1 cellular context compared by ENCODE assay signal in genomic region chr11:43697679-43698078, GRCh38.
TF ChIP-seq lines count a peak whose summit lies in the region.

No MANE protein-coding gene starts in this region.

TF ChIP-seq in IMR-90, 13 proteins besides CTCF, POLR2A, EP300 and RAD21 (continued from another document):
- TF ChIP-seq USF2 (IDR thresholded peaks at IDR 0.05; ENCODE audit: low read depth, low read length) (no peak), BHLHE40 (IDR thresholded peaks at IDR 0.05; ENCODE audit: low read depth, low read length) (no peak), CHD1 (IDR thresholded peaks at IDR 0.05; ENCODE audit: low read depth, low read length) (no peak), MAZ (IDR thresholded peaks at IDR 0.05; ENCODE audit: borderline replicate concordance, low read depth, low read length) (no peak), NFE2L2 (IDR thresholded peaks at IDR 0.05; ENCODE audit: low read depth, low read length) (no peak)
